In the genomic region with DNA sequence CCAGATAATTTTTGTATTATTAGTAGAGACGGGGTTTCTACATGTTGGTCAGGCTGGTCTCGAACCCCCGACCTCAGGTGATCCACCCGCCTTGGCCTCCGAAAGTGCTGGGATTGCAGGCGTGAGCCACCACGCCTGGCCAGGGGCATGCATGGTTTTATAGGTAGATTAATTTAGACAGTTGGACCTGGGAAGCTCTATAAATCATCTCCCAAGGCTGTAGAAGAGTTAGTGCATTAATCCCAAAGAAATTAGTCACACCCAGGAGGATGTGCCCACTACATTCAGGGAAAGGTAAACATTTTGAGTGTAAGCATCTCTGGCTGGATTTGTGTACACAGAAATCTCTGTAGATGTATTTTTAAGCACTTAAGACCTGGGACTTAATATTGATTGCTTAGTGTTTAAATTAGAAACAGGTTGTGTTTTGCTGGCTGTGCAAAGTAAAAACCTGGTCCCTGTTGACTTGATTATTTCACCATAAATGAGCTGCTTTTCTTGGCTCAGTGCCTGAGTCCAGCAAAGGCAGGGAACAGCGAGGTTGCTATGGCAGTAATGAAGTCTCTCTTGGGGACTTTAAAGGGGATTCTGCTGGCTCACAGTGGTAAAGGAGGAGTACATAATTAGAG, we compare ENCODE assay signal across 8 cellular contexts. TPM values are rescaled to one million over a fixed set of nuclear protein-coding genes. Genes with fewer than 3 reads are reported as not detected.
DNase-seq lines count a peak whose midpoint lies in the region; ATAC-seq and TF ChIP-seq lines count a peak whose summit lies in the region.

No MANE protein-coding gene starts in this region.

- TF ChIP-seq CTCF in omental fat pad (IDR thresholded peaks at IDR 0.05): no peak

- no peak for ATAC-seq in omental fat pad (ENCODE audit: low FRiP score)
- ATAC-seq in left colon: no peak

- intact Hi-C loops in left colon (cut with DNase I, micrococcal nuclease): no loop called here

- DNase-seq in DMS79 treated with DMSO at 0.1 percent for 48 hours (lab: John Stamatoyannopoulos, UW) (peak; percentile 68), NCI-H2227 treated with DMSO at 0.1 percent for 48 hours (lab: John Stamatoyannopoulos, UW) (peak; percentile 11), dermis microvascular lymphatic vessel endothelial cell (ENCODE audit: low read depth in 2 of 2) (peak; percentile 75 to 81), pons (ENCODE audit: low spot score) (peak; percentile 42), omental fat pad (ENCODE audit: low spot score) (no peak), left colon (no peak), KG1 (lab: John Stamatoyannopoulos, UW) (no peak), CD1c-positive myeloid dendritic cell (ENCODE audit: extremely low spot score) (no peak)

RNA-seq across cellular contexts. Expression of gene EXOSC7, which starts 19.2 kb away (rescaled TPM):
- total RNA-seq in dermis microvascular lymphatic vessel endothelial cell: 35.0 and 43.1 TPM in 2 replicates
- 10 to 100 TPM; 31.7 to 47.7 (median 39.0) TPM for total RNA-seq in omental fat pad
- 10 to 100 TPM; 18.9 to 22.2 TPM for total RNA-seq in left colon

RNA-seq across cellular contexts. Expression of gene ZDHHC3, which starts 19.3 kb away (rescaled TPM):
- total RNA-seq in dermis microvascular lymphatic vessel endothelial cell (55.8 and 94.1 TPM in 2 replicates), omental fat pad (10 to 100 TPM; 72.0 to 99.8 (median 80.1) TPM), left colon (100 to 1,000 TPM; 152 to 171 TPM)

RNA-seq across cellular contexts. Expression of gene CLEC3B, which starts 30.8 kb away (rescaled TPM):
- 0.25 and 0.26 TPM in 2 replicates for total RNA-seq in dermis microvascular lymphatic vessel endothelial cell
- total RNA-seq in omental fat pad: 100 to 1,000 TPM in 3 of 4 donors, 10 to 100 TPM in 1; 58.9 to 297 (median 125) TPM
- 10 to 100 TPM; 13.7 to 19.2 TPM for total RNA-seq in left colon

Comparison
In these comparisons a context has a peak if more than half of its experiments do, and no peak if none do; other contexts are left out.
1. DNase-seq: peak in DMS79 treated with DMSO at 0.1 percent for 48 hours (single experiment), NCI-H2227 treated with DMSO at 0.1 percent for 48 hours (single experiment), dermis microvascular lymphatic vessel endothelial cell (2 of 2) and pons (single experiment); none in omental fat pad (single experiment), left colon (0 of 2), KG1 (single experiment) and CD1c-positive myeloid dendritic cell (single experiment).
2. RNA of gene CLEC3B, which starts 30.8 kb away (total RNA-seq): 58.9 to 297 TPM in omental fat pad and 13.7 to 19.2 TPM in left colon; 0.25 to 0.26 TPM in dermis microvascular lymphatic vessel endothelial cell; every median in the first group is over 10 times any median in the second.